Comparison of ENCODE assay signal across 8 cellular contexts in genomic region chr20:35160341-35160740, GRCh38. TPM values are rescaled to one million over a fixed set of nuclear protein-coding genes. Genes with fewer than 3 reads are reported as not detected.
A peak's percentile ranks its signal among the peaks of the same experiment; 100 is the strongest.
DNase-seq lines count a peak whose midpoint lies in the region; ATAC-seq and TF ChIP-seq lines count a peak whose summit lies in the region.
"Not testable (repeated sequence)": the region's sequence is repeated elsewhere in the genome, so short reads cannot be mapped to it uniquely, and the experiment has no call there.

No MANE protein-coding gene starts in this region.

- H3K27me3 ChIP-seq in CD8-positive, alpha-beta T cell (ENCODE audit: insufficient read depth, low read length): not testable (repeated sequence)

- DNase-seq in CD8-positive, alpha-beta T cell; T-helper 17 cell; activated CD8-positive, alpha-beta memory T cell treated with anti-CD3 and anti-CD28 coated beads, Interleukin-2, amount 10 ng/mL, durations not matched to agents 7 days and 5 days; immature natural killer cell; naive thymus-derived CD8-positive, alpha-beta T cell; natural killer cell treated with Interleukin-12 subunit alpha and Interleukin-12 subunit beta and Interleukin-15 and Interleukin-18, amount 100 ng/mL, for 72 hours (ENCODE audit: low spot score); stimulated activated effector memory CD8-positive, alpha-beta T cell treated with anti-CD3 and anti-CD28 coated beads, Interleukin-12 subunit alpha, Interleukin-12 subunit beta, amount 100 ng/mL, for 72 hours (ENCODE audit: low spot score in 2 of 2): not testable (repeated sequence)

- not testable (repeated sequence) for TF ChIP-seq CTCF in CD8-positive, alpha-beta T cell (IDR thresholded peaks at IDR 0.05)

- not testable (repeated sequence) for H3K27me3 Mint-ChIP-seq in CD8-positive, alpha-beta T cell (ENCODE audit: low read depth); T-helper 17 cell; activated CD8-positive, alpha-beta memory T cell treated with anti-CD3 and anti-CD28 coated beads, Interleukin-2, amount 10 ng/mL, durations not matched to agents 7 days and 5 days; activated naive CD8-positive, alpha-beta T cell; immature natural killer cell (ENCODE audit: low read depth in 3 of 3); naive thymus-derived CD8-positive, alpha-beta T cell; natural killer cell treated with Interleukin-12 subunit alpha and Interleukin-12 subunit beta and Interleukin-15 and Interleukin-18, amount 100 ng/mL, for 72 hours

- H3K4me1 Mint-ChIP-seq in CD8-positive, alpha-beta T cell (ENCODE audit: low read depth): peaks cover 23% of the 10 kb centered on the region
- H3K4me1 Mint-ChIP-seq in T-helper 17 cell: not testable (repeated sequence)
- peaks cover 14% of the 10 kb centered on the region for H3K4me1 Mint-ChIP-seq in activated CD8-positive, alpha-beta memory T cell treated with anti-CD3 and anti-CD28 coated beads, Interleukin-2, amount 10 ng/mL, durations not matched to agents 7 days and 5 days
- H3K4me1 Mint-ChIP-seq in activated naive CD8-positive, alpha-beta T cell (ENCODE audit: low read depth): peaks cover 20% of the 10 kb centered on the region
- H3K4me1 Mint-ChIP-seq in immature natural killer cell: peaks cover 29 to 30% of the 10 kb centered on the region in 2 donors
- H3K4me1 Mint-ChIP-seq in naive thymus-derived CD8-positive, alpha-beta T cell: peaks cover 12 to 27% (median 23%) of the 10 kb centered on the region in 4 donors
- peaks cover 8 to 17% of the 10 kb centered on the region in 2 donors for H3K4me1 Mint-ChIP-seq in natural killer cell treated with Interleukin-12 subunit alpha and Interleukin-12 subunit beta and Interleukin-15 and Interleukin-18, amount 100 ng/mL, for 72 hours (ENCODE audit: low read depth in 2 of 2)
- H3K4me1 Mint-ChIP-seq in stimulated activated effector memory CD8-positive, alpha-beta T cell treated with anti-CD3 and anti-CD28 coated beads, Interleukin-12 subunit alpha, Interleukin-12 subunit beta, amount 100 ng/mL, for 72 hours: peaks cover 25% of the 10 kb centered on the region

- POLR2A ChIA-PET in CD8-positive, alpha-beta T cell (lab: Charles Lee): not testable (repeated sequence)
- POLR2A ChIA-PET in naive thymus-derived CD8-positive, alpha-beta T cell (lab: Charles Lee): interaction anchor here (0.7 to 3.6 kb wide), 4 partner anchors 13 to 17 kb away, joined by 7 to 62 read pairs (median 10); partner anchors contain the start of gene EDEM2

- H3K27ac Mint-ChIP-seq in CD8-positive, alpha-beta T cell: peak overlapping the region; percentile 67
- H3K27ac Mint-ChIP-seq in T-helper 17 cell: peak overlapping the region; percentile 53
- H3K27ac Mint-ChIP-seq in activated CD8-positive, alpha-beta memory T cell treated with anti-CD3 and anti-CD28 coated beads, Interleukin-2, amount 10 ng/mL, durations not matched to agents 7 days and 5 days: peak overlapping the region; percentile 36
- H3K27ac Mint-ChIP-seq in activated naive CD8-positive, alpha-beta T cell: peak overlapping the region; percentile 28
- H3K27ac Mint-ChIP-seq in immature natural killer cell: peak overlapping the region in 5 of 6 donors; percentile 66 to 95 (median 78)
- H3K27ac Mint-ChIP-seq in naive thymus-derived CD8-positive, alpha-beta T cell: peak overlapping the region in 9 of 10 donors; percentile 34 to 98 (median 92)
- H3K27ac Mint-ChIP-seq in natural killer cell treated with Interleukin-12 subunit alpha and Interleukin-12 subunit beta and Interleukin-15 and Interleukin-18, amount 100 ng/mL, for 72 hours: peak overlapping the region in 1 of 2 donors; percentile 63
- peak overlapping the region; percentile 91 for H3K27ac Mint-ChIP-seq in stimulated activated effector memory CD8-positive, alpha-beta T cell treated with anti-CD3 and anti-CD28 coated beads, Interleukin-12 subunit alpha, Interleukin-12 subunit beta, amount 100 ng/mL, for 72 hours

- CTCF ChIA-PET in CD8-positive, alpha-beta T cell (lab: Charles Lee): interaction anchor here (1.2 to 2.6 kb wide), 2 partner anchors 13 to 15 kb away, joined by 3 to 10 read pairs; no protein-coding TSS in a partner anchor
- CTCF ChIA-PET in activated CD8-positive, alpha-beta memory T cell treated with anti-CD3 and anti-CD28 coated beads, Interleukin-2, amount 10 ng/mL, durations not matched to agents 7 days and 5 days (lab: Charles Lee): interaction anchor here (3.0 kb wide), 1 partner anchor 14 kb away, joined by 9 read pairs; the partner anchor contains the start of gene EDEM2

- H3K27ac ChIP-seq in CD8-positive, alpha-beta T cell (ENCODE audit: low read depth, low read length): not testable (repeated sequence)

- H3K4me3 ChIP-seq in CD8-positive, alpha-beta T cell (ENCODE audit: low read depth, low read length): not testable (repeated sequence)

- H3K9me3 ChIP-seq in CD8-positive, alpha-beta T cell (ENCODE audit: low read length); T-helper 17 cell (ENCODE audit: control insufficient read depth, low read length, poor library complexity, severe bottlenecking): not testable (repeated sequence)

- intact Hi-C loops in CD8-positive, alpha-beta T cell (cut with DNase I, micrococcal nuclease): not testable (repeated sequence)

- peak overlapping the region; percentile 35 for H3K4me3 Mint-ChIP-seq in CD8-positive, alpha-beta T cell
- H3K4me3 Mint-ChIP-seq in T-helper 17 cell; activated CD8-positive, alpha-beta memory T cell treated with anti-CD3 and anti-CD28 coated beads, Interleukin-2, amount 10 ng/mL, durations not matched to agents 7 days and 5 days; stimulated activated effector memory CD8-positive, alpha-beta T cell treated with anti-CD3 and anti-CD28 coated beads, Interleukin-12 subunit alpha, Interleukin-12 subunit beta, amount 100 ng/mL, for 72 hours: not testable (repeated sequence)
- peak overlapping the region; percentile 52 for H3K4me3 Mint-ChIP-seq in activated naive CD8-positive, alpha-beta T cell
- H3K4me3 Mint-ChIP-seq in immature natural killer cell: peak overlapping the region; percentile 50 to 80 (median 55)
- peak overlapping the region in 8 of 10 donors; percentile 6 to 84 (median 50) for H3K4me3 Mint-ChIP-seq in naive thymus-derived CD8-positive, alpha-beta T cell
- peak overlapping the region; percentile 4 for H3K4me3 Mint-ChIP-seq in natural killer cell treated with Interleukin-12 subunit alpha and Interleukin-12 subunit beta and Interleukin-15 and Interleukin-18, amount 100 ng/mL, for 72 hours

- not testable (repeated sequence) for H3K36me3 Mint-ChIP-seq in CD8-positive, alpha-beta T cell; T-helper 17 cell (ENCODE audit: low read depth); activated CD8-positive, alpha-beta memory T cell treated with anti-CD3 and anti-CD28 coated beads, Interleukin-2, amount 10 ng/mL, durations not matched to agents 7 days and 5 days; activated naive CD8-positive, alpha-beta T cell; immature natural killer cell; natural killer cell treated with Interleukin-12 subunit alpha and Interleukin-12 subunit beta and Interleukin-15 and Interleukin-18, amount 100 ng/mL, for 72 hours; stimulated activated effector memory CD8-positive, alpha-beta T cell treated with anti-CD3 and anti-CD28 coated beads, Interleukin-12 subunit alpha, Interleukin-12 subunit beta, amount 100 ng/mL, for 72 hours
- peaks cover 2 to 15% (median 6%) of the 10 kb centered on the region in 3 donors for H3K36me3 Mint-ChIP-seq in naive thymus-derived CD8-positive, alpha-beta T cell

- ATAC-seq in CD8-positive, alpha-beta T cell; T-helper 17 cell; activated CD8-positive, alpha-beta memory T cell treated with anti-CD3 and anti-CD28 coated beads, Interleukin-2, amount 10 ng/mL, durations not matched to agents 7 days and 5 days; naive thymus-derived CD8-positive, alpha-beta T cell; natural killer cell treated with Interleukin-12 subunit alpha and Interleukin-12 subunit beta and Interleukin-15 and Interleukin-18, amount 100 ng/mL, for 72 hours; stimulated activated effector memory CD8-positive, alpha-beta T cell treated with anti-CD3 and anti-CD28 coated beads, Interleukin-12 subunit alpha, Interleukin-12 subunit beta, amount 100 ng/mL, for 72 hours: not testable (repeated sequence)

- peaks cover 21% of the 10 kb centered on the region for H3K4me1 ChIP-seq in CD8-positive, alpha-beta T cell (ENCODE audit: insufficient read depth, low read length)

- not testable (repeated sequence) for H3K9me3 Mint-ChIP-seq in CD8-positive, alpha-beta T cell; activated CD8-positive, alpha-beta memory T cell treated with anti-CD3 and anti-CD28 coated beads, Interleukin-2, amount 10 ng/mL, durations not matched to agents 7 days and 5 days (ENCODE audit: low read depth); activated naive CD8-positive, alpha-beta T cell (ENCODE audit: low read depth); immature natural killer cell; natural killer cell treated with Interleukin-12 subunit alpha and Interleukin-12 subunit beta and Interleukin-15 and Interleukin-18, amount 100 ng/mL, for 72 hours; stimulated activated effector memory CD8-positive, alpha-beta T cell treated with anti-CD3 and anti-CD28 coated beads, Interleukin-12 subunit alpha, Interleukin-12 subunit beta, amount 100 ng/mL, for 72 hours
- H3K9me3 Mint-ChIP-seq in naive thymus-derived CD8-positive, alpha-beta T cell: peaks cover 0 to 19% (median 10%) of the 10 kb centered on the region in 9 donors

- H3K36me3 ChIP-seq in CD8-positive, alpha-beta T cell (ENCODE audit: insufficient read depth, low read length): not testable (repeated sequence)

RNA-seq across cellular contexts. Expression of gene PROCR, which starts 11.5 kb away (rescaled TPM):
- 1 to 10 TPM; 1.7 to 2.0 TPM for total RNA-seq in CD8-positive, alpha-beta T cell
- total RNA-seq in T-helper 17 cell: 1 to 10 TPM in 1 of 2 donors, under 1 TPM in 1; 0.89 to 1.5 TPM
- 1 to 10 TPM; 1.5 to 2.4 TPM for total RNA-seq in activated CD8-positive, alpha-beta memory T cell treated with anti-CD3 and anti-CD28 coated beads, Interleukin-2, amount 10 ng/mL, durations not matched to agents 7 days and 5 days
- 10 to 100 TPM; 11.0 to 17.9 (median 16.5) TPM for polyA plus RNA-seq in immature natural killer cell
- total RNA-seq in naive thymus-derived CD8-positive, alpha-beta T cell: 1 to 10 TPM; 3.2 to 4.0 TPM
- 1 to 10 TPM; 5.9 to 8.5 (median 6.0) TPM for polyA plus RNA-seq in naive thymus-derived CD8-positive, alpha-beta T cell
- total RNA-seq in natural killer cell treated with Interleukin-12 subunit alpha and Interleukin-12 subunit beta and Interleukin-15 and Interleukin-18, amount 100 ng/mL, for 72 hours: 1 to 10 TPM in 1 of 2 donors, under 1 TPM in 1; 0.53 to 2.5 TPM

RNA-seq across cellular contexts. Expression of gene EDEM2, which starts 13.2 kb away (rescaled TPM):
- total RNA-seq in CD8-positive, alpha-beta T cell: 10 to 100 TPM; 13.8 TPM
- total RNA-seq in T-helper 17 cell: 10 to 100 TPM; 24.1 to 29.7 TPM
- 10 to 100 TPM; 23.9 to 25.6 TPM for total RNA-seq in activated CD8-positive, alpha-beta memory T cell treated with anti-CD3 and anti-CD28 coated beads, Interleukin-2, amount 10 ng/mL, durations not matched to agents 7 days and 5 days
- 10 to 100 TPM; 48.6 to 62.2 (median 48.8) TPM for polyA plus RNA-seq in immature natural killer cell
- 10 to 100 TPM; 24.2 to 24.8 TPM for total RNA-seq in naive thymus-derived CD8-positive, alpha-beta T cell
- polyA plus RNA-seq in naive thymus-derived CD8-positive, alpha-beta T cell: 10 to 100 TPM; 35.2 to 38.2 (median 37.6) TPM
- total RNA-seq in natural killer cell treated with Interleukin-12 subunit alpha and Interleukin-12 subunit beta and Interleukin-15 and Interleukin-18, amount 100 ng/mL, for 72 hours: 10 to 100 TPM; 27.8 to 29.2 TPM
